1 cellular context compared by ENCODE assay signal in the genomic region with DNA sequence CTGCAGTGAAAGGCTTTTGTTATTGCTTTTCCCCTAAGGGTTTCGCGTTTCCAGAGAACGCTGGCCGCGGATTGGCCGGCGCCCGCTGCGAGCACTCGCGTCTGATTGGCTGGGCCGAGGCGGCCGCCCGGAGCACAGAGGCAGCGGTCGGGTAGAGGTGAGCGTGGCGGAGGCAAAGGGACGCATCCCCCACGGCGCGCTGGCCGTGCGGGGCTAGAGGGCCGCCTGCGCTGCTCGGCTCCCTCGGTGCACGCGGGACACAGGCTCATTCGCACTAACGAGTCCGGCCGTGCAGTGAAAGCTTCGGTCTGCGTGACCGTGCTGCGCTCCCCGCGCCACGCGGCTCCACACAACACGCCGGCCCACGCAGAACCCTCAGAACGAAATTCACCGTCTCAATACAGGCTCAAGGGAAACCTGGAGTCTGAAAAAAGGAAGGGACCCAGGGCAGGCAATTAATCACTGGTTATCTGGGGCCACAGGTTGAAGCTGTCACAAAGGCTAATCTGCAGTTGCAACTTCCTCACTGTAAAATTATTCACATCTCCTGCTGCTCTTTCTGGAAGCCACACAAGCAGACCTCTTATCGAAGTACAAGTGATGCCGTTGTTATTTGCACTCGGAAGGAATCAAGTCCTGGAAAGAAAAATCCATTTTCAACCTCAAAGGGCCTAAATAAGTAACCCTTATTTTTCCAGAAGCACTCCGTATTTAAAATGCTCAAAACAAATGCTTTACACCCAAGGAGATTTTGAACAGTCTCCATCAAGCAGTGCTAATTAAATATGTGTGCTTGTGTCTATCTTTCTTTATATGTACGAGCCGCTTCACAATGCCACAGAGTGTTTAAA.
TF ChIP-seq lines count a peak whose summit lies in the region.

No MANE protein-coding gene starts in this region.

TF ChIP-seq in HepG2, 621 proteins besides CTCF, POLR2A, EP300 and RAD21 (continued from another document and continues in another):
- TF ChIP-seq ETV6 (CRISPR knock-in tag; conservative IDR thresholded peaks at IDR 0.05) = no peak
- TF ChIP-seq SRSF9 (IDR thresholded peaks at IDR 0.05; ENCODE audit: borderline replicate concordance, insufficient read depth, low read depth, low read length, poor library complexity, severe bottlenecking) = no peak
- no peak for TF ChIP-seq ZBTB7A (CRISPR knock-in tag; IDR thresholded peaks at IDR 0.05)
- no peak for TF ChIP-seq ZBTB42 (CRISPR knock-in tag; IDR thresholded peaks at IDR 0.05)
- 0 out of 2 replicates have a peak, but pooled peaks have one; percentile 44 for TF ChIP-seq ZNF605 (CRISPR knock-in tag; IDR thresholded peaks at IDR 0.05)
- TF ChIP-seq AKAP8 (CRISPR knock-in tag; IDR thresholded peaks at IDR 0.05) = no peak
- TF ChIP-seq, protein P1, sequence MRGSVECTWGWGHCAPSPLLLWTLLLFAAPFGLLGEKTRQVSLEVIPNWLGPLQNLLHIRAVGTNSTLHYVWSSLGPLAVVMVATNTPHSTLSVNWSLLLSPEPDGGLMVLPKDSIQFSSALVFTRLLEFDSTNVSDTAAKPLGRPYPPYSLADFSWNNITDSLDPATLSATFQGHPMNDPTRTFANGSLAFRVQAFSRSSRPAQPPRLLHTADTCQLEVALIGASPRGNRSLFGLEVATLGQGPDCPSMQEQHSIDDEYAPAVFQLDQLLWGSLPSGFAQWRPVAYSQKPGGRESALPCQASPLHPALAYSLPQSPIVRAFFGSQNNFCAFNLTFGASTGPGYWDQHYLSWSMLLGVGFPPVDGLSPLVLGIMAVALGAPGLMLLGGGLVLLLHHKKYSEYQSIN (CRISPR knock-in tag; IDR thresholded peaks at IDR 0.05; ENCODE audit: borderline replicate concordance) = no peak
- no peak for TF ChIP-seq WIZ (CRISPR knock-in tag; IDR thresholded peaks at IDR 0.05)
- peak; percentile 82 for TF ChIP-seq ZNF547 (CRISPR knock-in tag; IDR thresholded peaks at IDR 0.05)
- TF ChIP-seq KDM2A (CRISPR knock-in tag; IDR thresholded peaks at IDR 0.05; ENCODE audit: borderline replicate concordance, low read depth) = peak; percentile 58; the same call in 1 of the 2 replicates
- TF ChIP-seq ZEB1 (IDR thresholded peaks at IDR 0.05; ENCODE audit: insufficient replicate concordance, low read depth) = no peak
- no peak for TF ChIP-seq MBD4 (IDR thresholded peaks at IDR 0.05; ENCODE audit: borderline replicate concordance, low read length)
- no peak for TF ChIP-seq ZNF263 (CRISPR knock-in tag; IDR thresholded peaks at IDR 0.05)
- TF ChIP-seq ZNF136 (CRISPR knock-in tag; IDR thresholded peaks at IDR 0.05; ENCODE audit: low read depth) = no peak
- TF ChIP-seq ISL2 (CRISPR knock-in tag; IDR thresholded peaks at IDR 0.05) = no peak
- no peak for TF ChIP-seq ZNF496 (CRISPR knock-in tag; IDR thresholded peaks at IDR 0.05; ENCODE audit: insufficient replicate concordance)
- TF ChIP-seq, protein P2, sequence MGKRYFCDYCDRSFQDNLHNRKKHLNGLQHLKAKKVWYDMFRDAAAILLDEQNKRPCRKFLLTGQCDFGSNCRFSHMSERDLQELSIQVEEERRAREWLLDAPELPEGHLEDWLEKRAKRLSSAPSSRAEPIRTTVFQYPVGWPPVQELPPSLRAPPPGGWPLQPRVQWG (CRISPR knock-in tag; IDR thresholded peaks at IDR 0.05; ENCODE audit: borderline replicate concordance, low read depth) = no peak
- TF ChIP-seq NCOA1 (CRISPR knock-in tag; IDR thresholded peaks at IDR 0.05) = no peak
- TF ChIP-seq GABPA (IDR thresholded peaks at IDR 0.05; ENCODE audit: low read depth, low read length) = no peak
- TF ChIP-seq GABPA (CRISPR knock-in tag; IDR thresholded peaks at IDR 0.05; ENCODE audit: low read depth) = no peak
- peak; percentile 42 for TF ChIP-seq CBX1 (IDR thresholded peaks at IDR 0.05; ENCODE audit: low read depth)
- no peak for TF ChIP-seq ZFP36L2 (CRISPR knock-in tag; IDR thresholded peaks at IDR 0.05)
- TF ChIP-seq, protein P3, sequence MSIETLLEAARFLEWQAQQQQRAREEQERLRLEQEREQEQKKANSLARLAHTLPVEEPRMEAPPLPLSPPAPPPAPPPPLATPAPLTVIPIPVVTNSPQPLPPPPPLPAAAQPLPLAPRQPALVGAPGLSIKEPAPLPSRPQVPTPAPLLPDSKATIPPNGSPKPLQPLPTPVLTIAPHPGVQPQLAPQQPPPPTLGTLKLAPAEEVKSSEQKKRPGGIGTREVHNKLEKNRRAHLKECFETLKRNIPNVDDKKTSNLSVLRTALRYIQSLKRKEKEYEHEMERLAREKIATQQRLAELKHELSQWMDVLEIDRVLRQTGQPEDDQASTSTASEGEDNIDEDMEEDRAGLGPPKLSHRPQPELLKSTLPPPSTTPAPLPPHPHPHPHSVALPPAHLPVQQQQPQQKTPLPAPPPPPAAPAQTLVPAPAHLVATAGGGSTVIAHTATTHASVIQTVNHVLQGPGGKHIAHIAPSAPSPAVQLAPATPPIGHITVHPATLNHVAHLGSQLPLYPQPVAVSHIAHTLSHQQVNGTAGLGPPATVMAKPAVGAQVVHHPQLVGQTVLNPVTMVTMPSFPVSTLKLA (IDR thresholded peaks at IDR 0.05) = no peak
- TF ChIP-seq ELF1 (CRISPR knock-in tag; IDR thresholded peaks at IDR 0.05) = no peak
- no peak for TF ChIP-seq SNAI1 (CRISPR knock-in tag; IDR thresholded peaks at IDR 0.05; ENCODE audit: borderline replicate concordance)
- TF ChIP-seq ZNF326 (CRISPR knock-in tag; IDR thresholded peaks at IDR 0.05; ENCODE audit: borderline replicate concordance) = no peak
- TF ChIP-seq IRX3 (CRISPR knock-in tag; IDR thresholded peaks at IDR 0.05; ENCODE audit: borderline replicate concordance, low read depth) = no peak
- peak; percentile 56; the same call in 1 of the 2 replicates for TF ChIP-seq SALL1 (CRISPR knock-in tag; IDR thresholded peaks at IDR 0.05)
- TF ChIP-seq SP2 (CRISPR knock-in tag; IDR thresholded peaks at IDR 0.05) = peak; percentile 56; the same call in 1 of the 2 replicates
- no peak for TF ChIP-seq SRSF4 (IDR thresholded peaks at IDR 0.05; ENCODE audit: low read depth, low read length, poor library complexity, severe bottlenecking)
- no peak for TF ChIP-seq SOX5 (CRISPR knock-in tag; IDR thresholded peaks at IDR 0.05; ENCODE audit: borderline replicate concordance)
- no peak for TF ChIP-seq ERF (CRISPR knock-in tag; IDR thresholded peaks at IDR 0.05)
- TF ChIP-seq CENPT (CRISPR knock-in tag; IDR thresholded peaks at IDR 0.05; ENCODE audit: low read depth) = no peak
- TF ChIP-seq ZNF577 (CRISPR knock-in tag; IDR thresholded peaks at IDR 0.05; ENCODE audit: borderline replicate concordance, low read depth) = no peak
- TF ChIP-seq XRCC5 (optimal IDR thresholded peaks at IDR 0.05; ENCODE audit: low read length) = no peak
- peak; percentile 78 for TF ChIP-seq POLR2G (IDR thresholded peaks at IDR 0.05; ENCODE audit: low read depth, low read length)
- TF ChIP-seq ZFP36 (IDR thresholded peaks at IDR 0.05; ENCODE audit: borderline replicate concordance, low read depth, low read length, partially characterized antibody) = no peak
- no peak for TF ChIP-seq SMAD3 (CRISPR knock-in tag; IDR thresholded peaks at IDR 0.05)
- TF ChIP-seq ZNF543 (CRISPR knock-in tag; IDR thresholded peaks at IDR 0.05) = 0 out of 2 replicates have a peak, but pooled peaks have one; percentile 28
- no peak for TF ChIP-seq SYNCRIP (IDR thresholded peaks at IDR 0.05; ENCODE audit: insufficient read depth, low read depth, low read length)
- TF ChIP-seq ZMAT3 (CRISPR knock-in tag; conservative IDR thresholded peaks at IDR 0.05) = no peak
- TF ChIP-seq SNRNP70 (IDR thresholded peaks at IDR 0.05; ENCODE audit: low read depth, low read length) = no peak
- TF ChIP-seq FOXK1 (CRISPR knock-in tag; IDR thresholded peaks at IDR 0.05; ENCODE audit: borderline replicate concordance, low read depth) = no peak
- TF ChIP-seq FOSL2 (CRISPR knock-in tag; IDR thresholded peaks at IDR 0.05) = no peak
- TF ChIP-seq ZNF484 (CRISPR knock-in tag; IDR thresholded peaks at IDR 0.05; ENCODE audit: borderline replicate concordance, low read depth) = no peak
- no peak for TF ChIP-seq RFXANK (CRISPR knock-in tag; IDR thresholded peaks at IDR 0.05)
- TF ChIP-seq GTF2F1 (IDR thresholded peaks at IDR 0.05; ENCODE audit: low read length) = no peak
- TF ChIP-seq GLI4 (CRISPR knock-in tag; IDR thresholded peaks at IDR 0.05; ENCODE audit: borderline replicate concordance) = no peak
- TF ChIP-seq, protein P4, sequence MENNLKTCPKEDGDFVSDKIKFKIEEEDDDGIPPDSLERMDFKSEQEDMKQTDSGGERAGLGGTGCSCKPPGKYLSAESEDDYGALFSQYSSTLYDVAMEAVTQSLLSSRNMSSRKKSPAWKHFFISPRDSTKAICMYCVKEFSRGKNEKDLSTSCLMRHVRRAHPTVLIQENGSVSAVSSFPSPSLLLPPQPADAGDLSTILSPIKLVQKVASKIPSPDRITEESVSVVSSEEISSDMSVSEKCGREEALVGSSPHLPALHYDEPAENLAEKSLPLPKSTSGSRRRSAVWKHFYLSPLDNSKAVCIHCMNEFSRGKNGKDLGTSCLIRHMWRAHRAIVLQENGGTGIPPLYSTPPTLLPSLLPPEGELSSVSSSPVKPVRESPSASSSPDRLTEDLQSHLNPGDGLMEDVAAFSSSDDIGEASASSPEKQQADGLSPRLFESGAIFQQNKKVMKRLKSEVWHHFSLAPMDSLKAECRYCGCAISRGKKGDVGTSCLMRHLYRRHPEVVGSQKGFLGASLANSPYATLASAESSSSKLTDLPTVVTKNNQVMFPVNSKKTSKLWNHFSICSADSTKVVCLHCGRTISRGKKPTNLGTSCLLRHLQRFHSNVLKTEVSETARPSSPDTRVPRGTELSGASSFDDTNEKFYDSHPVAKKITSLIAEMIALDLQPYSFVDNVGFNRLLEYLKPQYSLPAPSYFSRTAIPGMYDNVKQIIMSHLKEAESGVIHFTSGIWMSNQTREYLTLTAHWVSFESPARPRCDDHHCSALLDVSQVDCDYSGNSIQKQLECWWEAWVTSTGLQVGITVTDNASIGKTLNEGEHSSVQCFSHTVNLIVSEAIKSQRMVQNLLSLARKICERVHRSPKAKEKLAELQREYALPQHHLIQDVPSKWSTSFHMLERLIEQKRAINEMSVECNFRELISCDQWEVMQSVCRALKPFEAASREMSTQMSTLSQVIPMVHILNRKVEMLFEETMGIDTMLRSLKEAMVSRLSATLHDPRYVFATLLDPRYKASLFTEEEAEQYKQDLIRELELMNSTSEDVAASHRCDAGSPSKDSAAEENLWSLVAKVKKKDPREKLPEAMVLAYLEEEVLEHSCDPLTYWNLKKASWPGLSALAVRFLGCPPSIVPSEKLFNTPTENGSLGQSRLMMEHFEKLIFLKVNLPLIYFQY (CRISPR knock-in tag; IDR thresholded peaks at IDR 0.05; ENCODE audit: borderline replicate concordance) = no peak
- TF ChIP-seq RCOR2 (CRISPR knock-in tag; IDR thresholded peaks at IDR 0.05) = no peak
- TF ChIP-seq, protein P5, sequence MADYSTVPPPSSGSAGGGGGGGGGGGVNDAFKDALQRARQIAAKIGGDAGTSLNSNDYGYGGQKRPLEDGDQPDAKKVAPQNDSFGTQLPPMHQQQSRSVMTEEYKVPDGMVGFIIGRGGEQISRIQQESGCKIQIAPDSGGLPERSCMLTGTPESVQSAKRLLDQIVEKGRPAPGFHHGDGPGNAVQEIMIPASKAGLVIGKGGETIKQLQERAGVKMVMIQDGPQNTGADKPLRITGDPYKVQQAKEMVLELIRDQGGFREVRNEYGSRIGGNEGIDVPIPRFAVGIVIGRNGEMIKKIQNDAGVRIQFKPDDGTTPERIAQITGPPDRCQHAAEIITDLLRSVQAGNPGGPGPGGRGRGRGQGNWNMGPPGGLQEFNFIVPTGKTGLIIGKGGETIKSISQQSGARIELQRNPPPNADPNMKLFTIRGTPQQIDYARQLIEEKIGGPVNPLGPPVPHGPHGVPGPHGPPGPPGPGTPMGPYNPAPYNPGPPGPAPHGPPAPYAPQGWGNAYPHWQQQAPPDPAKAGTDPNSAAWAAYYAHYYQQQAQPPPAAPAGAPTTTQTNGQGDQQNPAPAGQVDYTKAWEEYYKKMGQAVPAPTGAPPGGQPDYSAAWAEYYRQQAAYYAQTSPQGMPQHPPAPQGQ (CRISPR knock-in tag; IDR thresholded peaks at IDR 0.05; ENCODE audit: borderline replicate concordance) = no peak
- no peak for TF ChIP-seq CREM (IDR thresholded peaks at IDR 0.05)
- TF ChIP-seq CREM (CRISPR knock-in tag; IDR thresholded peaks at IDR 0.05) = no peak
- peak; percentile 66 for TF ChIP-seq PHF8 (CRISPR knock-in tag; IDR thresholded peaks at IDR 0.05)
- TF ChIP-seq HNRNPH1 (optimal IDR thresholded peaks at IDR 0.05; ENCODE audit: low read depth, low read length) = no peak
- TF ChIP-seq FOXO1 (CRISPR knock-in tag; IDR thresholded peaks at IDR 0.05) = no peak
- TF ChIP-seq, protein P6, sequence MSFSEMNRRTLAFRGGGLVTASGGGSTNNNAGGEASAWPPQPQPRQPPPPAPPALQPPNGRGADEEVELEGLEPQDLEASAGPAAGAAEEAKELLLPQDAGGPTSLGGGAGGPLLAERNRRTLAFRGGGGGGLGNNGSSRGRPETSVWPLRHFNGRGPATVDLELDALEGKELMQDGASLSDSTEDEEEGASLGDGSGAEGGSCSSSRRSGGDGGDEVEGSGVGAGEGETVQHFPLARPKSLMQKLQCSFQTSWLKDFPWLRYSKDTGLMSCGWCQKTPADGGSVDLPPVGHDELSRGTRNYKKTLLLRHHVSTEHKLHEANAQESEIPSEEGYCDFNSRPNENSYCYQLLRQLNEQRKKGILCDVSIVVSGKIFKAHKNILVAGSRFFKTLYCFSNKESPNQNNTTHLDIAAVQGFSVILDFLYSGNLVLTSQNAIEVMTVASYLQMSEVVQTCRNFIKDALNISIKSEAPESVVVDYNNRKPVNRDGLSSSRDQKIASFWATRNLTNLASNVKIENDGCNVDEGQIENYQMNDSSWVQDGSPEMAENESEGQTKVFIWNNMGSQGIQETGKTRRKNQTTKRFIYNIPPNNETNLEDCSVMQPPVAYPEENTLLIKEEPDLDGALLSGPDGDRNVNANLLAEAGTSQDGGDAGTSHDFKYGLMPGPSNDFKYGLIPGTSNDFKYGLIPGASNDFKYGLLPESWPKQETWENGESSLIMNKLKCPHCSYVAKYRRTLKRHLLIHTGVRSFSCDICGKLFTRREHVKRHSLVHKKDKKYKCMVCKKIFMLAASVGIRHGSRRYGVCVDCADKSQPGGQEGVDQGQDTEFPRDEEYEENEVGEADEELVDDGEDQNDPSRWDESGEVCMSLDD (CRISPR knock-in tag; IDR thresholded peaks at IDR 0.05; ENCODE audit: borderline replicate concordance) = no peak
- no peak for TF ChIP-seq ZNF841 (CRISPR knock-in tag; IDR thresholded peaks at IDR 0.05; ENCODE audit: borderline replicate concordance)
- TF ChIP-seq ZNF446 (CRISPR knock-in tag; IDR thresholded peaks at IDR 0.05) = no peak
- TF ChIP-seq BRD4 (CRISPR knock-in tag; IDR thresholded peaks at IDR 0.05) = no peak
- TF ChIP-seq, protein P7, sequence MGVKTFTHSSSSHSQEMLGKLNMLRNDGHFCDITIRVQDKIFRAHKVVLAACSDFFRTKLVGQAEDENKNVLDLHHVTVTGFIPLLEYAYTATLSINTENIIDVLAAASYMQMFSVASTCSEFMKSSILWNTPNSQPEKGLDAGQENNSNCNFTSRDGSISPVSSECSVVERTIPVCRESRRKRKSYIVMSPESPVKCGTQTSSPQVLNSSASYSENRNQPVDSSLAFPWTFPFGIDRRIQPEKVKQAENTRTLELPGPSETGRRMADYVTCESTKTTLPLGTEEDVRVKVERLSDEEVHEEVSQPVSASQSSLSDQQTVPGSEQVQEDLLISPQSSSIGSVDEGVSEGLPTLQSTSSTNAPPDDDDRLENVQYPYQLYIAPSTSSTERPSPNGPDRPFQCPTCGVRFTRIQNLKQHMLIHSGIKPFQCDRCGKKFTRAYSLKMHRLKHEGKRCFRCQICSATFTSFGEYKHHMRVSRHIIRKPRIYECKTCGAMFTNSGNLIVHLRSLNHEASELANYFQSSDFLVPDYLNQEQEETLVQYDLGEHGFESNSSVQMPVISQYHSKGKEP (CRISPR knock-in tag; IDR thresholded peaks at IDR 0.05) = no peak
- TF ChIP-seq SPEN (CRISPR knock-in tag; IDR thresholded peaks at IDR 0.05; ENCODE audit: low read depth) = peak; percentile 47; the same call in 1 of the 2 replicates
